ENCODE assay signal across 12 cellular contexts in the genomic region with DNA sequence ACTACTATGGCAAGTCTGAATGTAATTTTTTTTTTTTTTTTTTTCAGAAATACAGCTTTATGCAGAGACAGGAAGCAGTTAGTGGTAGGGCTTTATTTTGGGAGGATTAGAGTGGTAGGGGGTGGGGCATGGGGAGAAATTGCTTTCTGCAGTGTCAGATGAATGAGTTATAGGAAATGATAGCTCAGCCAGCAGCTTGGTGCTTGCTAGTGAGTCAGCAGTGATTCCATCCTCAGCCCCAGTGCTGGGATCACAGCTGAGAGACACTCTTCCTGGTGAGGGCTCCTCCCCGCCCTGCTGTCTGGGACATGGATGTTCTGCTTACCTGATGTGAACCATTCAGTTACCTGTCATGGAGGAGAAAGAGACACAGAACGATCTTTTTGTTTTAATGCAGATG. TPM values are rescaled to one million over a fixed set of nuclear protein-coding genes. Genes with fewer than 3 reads are reported as not detected.
DNase-seq lines count a peak whose midpoint lies in the region; ATAC-seq and TF ChIP-seq lines count a peak whose summit lies in the region.
"Had no signal": no experiment of that assay in that cellular context is flagged by ENCODE, and none has a peak within 500 bp of the region (broad histone marks: within the 10 kb centered on the region; RNA-seq: fewer than 3 reads in every experiment).

No MANE protein-coding gene starts in this region.

- in situ Hi-C loops in ACHN (cut with HindIII; ENCODE audit: low pct_ligation_motif_present, low pct_unique_long_range_greater_than_20kb, low sequenced_read_pairs), result no loop called here
- in situ Hi-C loops in mammary epithelial cell (cut with MboI; ENCODE audit: low sequenced_read_pairs in 2 of 2), result no loop called here

- H3K9me3 ChIP-seq in mammary epithelial cell (replicated peaks; ENCODE audit: insufficient read depth, low read length) (peaks cover 9% of the 10 kb centered on the region), testis (no peaks in the 10 kb centered on the region)

- TF ChIP-seq POLR2A in testis (IDR thresholded peaks at IDR 0.05), result no peak

- CTCF ChIA-PET in mammary epithelial cell (lab: Charles Lee; ENCODE audit: low non-redundant PET), result interaction anchor here (0.6 kb wide), 1 partner anchor 340 kb away, joined by 5 read pairs; no protein-coding TSS in a partner anchor

- peaks cover 7% of the 10 kb centered on the region for H3K4me1 ChIP-seq in mammary epithelial cell (ENCODE audit: insufficient read depth, low read length)
- no peaks in the 10 kb centered on the region for H3K4me1 ChIP-seq in testis

- no peaks in the 10 kb centered on the region for H3K27me3 ChIP-seq in mammary epithelial cell (ENCODE audit: insufficient read depth, low read length)
- H3K27me3 ChIP-seq in testis, result no peaks in the 10 kb centered on the region
- H3K27me3 ChIP-seq: esophagus muscularis mucosa had no signal

- no peak overlapping the region for H3K27ac ChIP-seq in mammary epithelial cell (ENCODE audit: insufficient read depth, low read depth, low read length)
- no peak overlapping the region for H3K27ac ChIP-seq in testis
- H3K27ac ChIP-seq: esophagus muscularis mucosa, HL-60 had no signal

- H3K79me2 ChIP-seq in mammary epithelial cell (ENCODE audit: insufficient read depth, low read length), result no peaks in the 10 kb centered on the region

- no peak overlapping the region for H3K9ac ChIP-seq in mammary epithelial cell (ENCODE audit: insufficient read depth, low read length)

- no peaks in the 10 kb centered on the region for H4K20me1 ChIP-seq in mammary epithelial cell (ENCODE audit: insufficient read depth, low read length)

- 30% methylated on average over 1 of the region's 2 CpGs for WGBS in mammary epithelial cell (ENCODE audit: low coverage, missing lambda C conversion rate)
- 89 to 94% methylated on average over 2 of the region's 2 CpGs for WGBS in testis, 2 donors

- no peak overlapping the region for H3K4me3 ChIP-seq in mammary epithelial cell (replicated peaks in 1 of 3; ENCODE audit: insufficient read depth in 1 of 3, low read depth in 2 of 3, low read length in 3 of 3)
- no peak overlapping the region for H3K4me3 ChIP-seq in testis
- H3K4me3 ChIP-seq: esophagus muscularis mucosa had no signal

- ATAC-seq in HG03442 (IDR thresholded peaks at IDR 0.05; ENCODE audit: unreplicated experiment), result no peak

- TF ChIP-seq CTCF in mammary epithelial cell (conservative IDR thresholded peaks at IDR 0.05 in 1 of 2, IDR thresholded peaks at IDR 0.05 in 1 of 2; ENCODE audit: extremely low read depth in 1 of 2, insufficient read depth in 1 of 2, low read depth in 1 of 2, low read length in 2 of 2) (no peak), testis (IDR thresholded peaks at IDR 0.05) (no peak)

- no peak overlapping the region for H3K4me2 ChIP-seq in mammary epithelial cell (ENCODE audit: insufficient read depth, low read depth, low read length)

- dilution Hi-C loops in mammary epithelial cell (cut with HindIII; ENCODE audit: low sequenced_read_pairs), result no loop called here

- H3K36me3 ChIP-seq in mammary epithelial cell (ENCODE audit: insufficient read depth, low read length) (no peaks in the 10 kb centered on the region), testis (ENCODE audit: low read depth, missing control alignments) (no peaks in the 10 kb centered on the region)

- peak; percentile 35 for DNase-seq in ACHN
- peak; percentile 92 for DNase-seq in HT1080 (ENCODE audit: low read depth)
- DNase-seq in mammary epithelial cell, result peak; percentile 76
- peak; percentile 57 for DNase-seq in kidney glomerular epithelial cell (lab: John Stamatoyannopoulos, UW)
- DNase-seq in testis, result no peak
- no peak for DNase-seq in NCI-H748 treated with DMSO at 0.1 percent for 48 hours (lab: John Stamatoyannopoulos, UW)
- no peak for DNase-seq in NCI-H1105 (lab: John Stamatoyannopoulos, UW)
- DNase-seq: activated B cell treated with CpG ODN at 0.5 μM for 24 hours, NCI-H524 treated with DMSO at 0.1 percent for 48 hours had no signal

- no peak overlapping the region for H2AFZ ChIP-seq in mammary epithelial cell (ENCODE audit: low read depth, low read length)

- intact Hi-C loops in mammary epithelial cell (cut with micrococcal nuclease), result loop anchor here (2.0 kb wide), 1 partner anchor 44 kb away; no protein-coding TSS in a partner anchor
- intact Hi-C loops in testis (cut with DNase I; ENCODE audit: low total_unique reads), result no loop called here

- BruUV-seq in mammary epithelial cell (replicated peaks; lab: Mats Ljungman, UMichigan), result no TSS peak

RNA-seq across cellular contexts. Expression of a gene that starts 39.6 kb away (rescaled TPM):
- total RNA-seq in HT1080 (2014; rRNA removed; shearing (Covaris generic)), result 0.07 and 0.35 TPM in 2 replicates
- polyA plus RNA-seq in HT1080 (2015; cell fraction: cytosol; rRNA removed), result 0.06 and 0.26 TPM in 2 replicates
- 2.5 and 2.9 TPM in 2 replicates for polyA plus RNA-seq in HT1080 (2015; cell fraction: nucleus; rRNA removed)
- total RNA-seq in mammary epithelial cell (under 1 TPM; under 0.01 to 0.35 TPM), testis (1 to 10 TPM; 4.3 to 5.6 TPM)
- polyA plus RNA-seq in mammary epithelial cell (0.17 TPM), testis (ENCODE audit: insufficient read depth, low read depth, low replicate concordance) (4.0 TPM)
- not detected for polyA minus RNA-seq in mammary epithelial cell
- total RNA-seq: activated B cell treated with CpG ODN at 0.5 μM for 24 hours had no signal

Comparison
In these comparisons a context has a peak if more than half of its experiments do, and no peak if none do; other contexts are left out.
1. DNase-seq: peak in ACHN (single experiment), HT1080 (single experiment), mammary epithelial cell (single experiment) and kidney glomerular epithelial cell (single experiment); none in testis (single experiment), NCI-H748 treated with DMSO at 0.1 percent for 48 hours (single experiment) and NCI-H1105 (single experiment).